1 cellular context compared by ENCODE assay signal in genomic region chr12:68648179-68648578, GRCh38.
TF ChIP-seq lines count a peak whose summit lies in the region.

No MANE protein-coding gene starts in this region.

TF ChIP-seq in IMR-90, 13 proteins besides CTCF, POLR2A, EP300 and RAD21:
- TF ChIP-seq RCOR1 (IDR thresholded peaks at IDR 0.05; ENCODE audit: insufficient replicate concordance, low read length), result no peak
